Comparison of ENCODE assay signal across 8 cellular contexts in genomic region chr15:99213187-99213811, GRCh38. TPM values are rescaled to one million over a fixed set of nuclear protein-coding genes. Genes with fewer than 3 reads are reported as not detected.
DNase-seq lines count a peak whose midpoint lies in the region; ATAC-seq, FAIRE-seq and TF ChIP-seq lines count a peak whose summit lies in the region.

No MANE protein-coding gene starts in this region.

- TF ChIP-seq CTCF in BE2C (IDR thresholded peaks at IDR 0.05; ENCODE audit: low read depth, low read length): peak; percentile 94
- peak; percentile 93 for TF ChIP-seq CTCF in foreskin keratinocyte (conservative IDR thresholded peaks at IDR 0.05)
- TF ChIP-seq CTCF in testis (IDR thresholded peaks at IDR 0.05): peak; percentile 82 to 92 (median 85)

- no peak overlapping the region for H3K27ac Mint-ChIP-seq in activated T-helper 2 cell treated with anti-CD3 and anti-CD28 coated beads, Interferon-gamma antibody, Interleukin-2, Interleukin-4, amounts not matched to agents 10 μg/mL and 5 μg/mL and 100 μg/mL, durations not matched to agents 14 hours and 24 hours and 36 hours

- H3K4me1 Mint-ChIP-seq in activated T-helper 2 cell treated with anti-CD3 and anti-CD28 coated beads, Interferon-gamma antibody, Interleukin-2, Interleukin-4, amounts not matched to agents 10 μg/mL and 5 μg/mL and 100 μg/mL, durations not matched to agents 14 hours and 24 hours and 36 hours (ENCODE audit: low read depth): no peaks in the 10 kb centered on the region

- TF ChIP-seq POLR2A in testis (IDR thresholded peaks at IDR 0.05): no peak

- H3K36me3 ChIP-seq in BE2C (no peaks in the 10 kb centered on the region), testis (ENCODE audit: low read depth, missing control alignments) (no peaks in the 10 kb centered on the region)

- H3K27me3 ChIP-seq in BE2C (no peaks in the 10 kb centered on the region), foreskin keratinocyte (no peaks in the 10 kb centered on the region), testis (no peaks in the 10 kb centered on the region)

- FAIRE-seq in HTR-8/SVneo (lab: Jason Lieb, UNC): no peak

- no peaks in the 10 kb centered on the region for H3K9me3 ChIP-seq in BE2C
- H3K9me3 ChIP-seq in testis: no peaks in the 10 kb centered on the region

- H3K36me3 Mint-ChIP-seq in activated T-helper 2 cell treated with anti-CD3 and anti-CD28 coated beads, Interferon-gamma antibody, Interleukin-2, Interleukin-4, amounts not matched to agents 10 μg/mL and 5 μg/mL and 100 μg/mL, durations not matched to agents 14 hours and 24 hours and 36 hours (ENCODE audit: low read depth): no peaks in the 10 kb centered on the region

- no peak overlapping the region for H3K4me3 Mint-ChIP-seq in activated T-helper 2 cell treated with anti-CD3 and anti-CD28 coated beads, Interferon-gamma antibody, Interleukin-2, Interleukin-4, amounts not matched to agents 10 μg/mL and 5 μg/mL and 100 μg/mL, durations not matched to agents 14 hours and 24 hours and 36 hours (ENCODE audit: low read depth)

- ATAC-seq in foreskin keratinocyte: peak; percentile 83

- no peaks in the 10 kb centered on the region for H3K9me3 Mint-ChIP-seq in activated T-helper 2 cell treated with anti-CD3 and anti-CD28 coated beads, Interferon-gamma antibody, Interleukin-2, Interleukin-4, amounts not matched to agents 10 μg/mL and 5 μg/mL and 100 μg/mL, durations not matched to agents 14 hours and 24 hours and 36 hours

- H3K4me1 ChIP-seq in BE2C (peaks cover 6% of the 10 kb centered on the region), foreskin keratinocyte (no peaks in the 10 kb centered on the region), testis (peaks cover 10% of the 10 kb centered on the region)

- WGBS in testis, 2 donors: 21 to 22% methylated on average over 1 of the region's 1 CpG

- H3K27me3 Mint-ChIP-seq in activated T-helper 2 cell treated with anti-CD3 and anti-CD28 coated beads, Interferon-gamma antibody, Interleukin-2, Interleukin-4, amounts not matched to agents 10 μg/mL and 5 μg/mL and 100 μg/mL, durations not matched to agents 14 hours and 24 hours and 36 hours (ENCODE audit: low read depth): no peaks in the 10 kb centered on the region

- DNase-seq in BE2C: peak; percentile 83
- DNase-seq in GM19240 (ENCODE audit: insufficient read length, low spot score): peak; percentile 8
- DNase-seq in HTR-8/SVneo (ENCODE audit: insufficient read length, low spot score): peak; percentile 67
- peak; percentile 69 for DNase-seq in RKO (ENCODE audit: low spot score)
- peak; percentile 44 for DNase-seq in activated T-helper 2 cell treated with anti-CD3 and anti-CD28 coated beads, Interferon-gamma antibody, Interleukin-2, Interleukin-4, amounts not matched to agents 10 μg/mL and 5 μg/mL and 100 μg/mL, durations not matched to agents 14 hours and 24 hours and 36 hours (ENCODE audit: low spot score)
- DNase-seq in foreskin keratinocyte: peak in 1 of 2 donors; percentile 40
- peak; percentile 27 for DNase-seq in occipital lobe (lab: John Stamatoyannopoulos, UW)
- DNase-seq in testis: peak; percentile 94

- intact Hi-C loops in activated T-helper 2 cell treated with anti-CD3 and anti-CD28 coated beads, Interferon-gamma antibody, Interleukin-2, Interleukin-4, amounts not matched to agents 10 μg/mL and 5 μg/mL and 100 μg/mL, durations not matched to agents 14 hours and 24 hours and 36 hours (cut with micrococcal nuclease): loop anchor here (1.0 to 10.0 kb wide), 2 partner anchors 109 to 768 kb away; no protein-coding TSS in a partner anchor
- intact Hi-C loops in testis (cut with DNase I; ENCODE audit: low total_unique reads): no loop called here

- H3K27ac ChIP-seq in foreskin keratinocyte: no peak overlapping the region
- H3K27ac ChIP-seq in testis: no peak overlapping the region

- no peak overlapping the region for H3K4me3 ChIP-seq in BE2C (ENCODE audit: low read depth, low read length)
- H3K4me3 ChIP-seq in testis: no peak overlapping the region

RNA-seq across cellular contexts. Expression of gene TTC23, which starts 36.1 kb away (rescaled TPM):
- polyA plus RNA-seq in BE2C (2012; ENCODE audit: insufficient read depth, insufficient read length, low read depth): 14.5 TPM
- 3.3 and 3.9 TPM in 2 replicates for total RNA-seq in activated T-helper 2 cell treated with anti-CD3 and anti-CD28 coated beads, Interferon-gamma antibody, Interleukin-2, Interleukin-4, amounts not matched to agents 10 μg/mL and 5 μg/mL and 100 μg/mL, durations not matched to agents 14 hours and 24 hours and 36 hours
- total RNA-seq in foreskin keratinocyte (14.9 and 19.1 TPM in 2 replicates), occipital lobe (11.2 TPM), testis (10 to 100 TPM; 37.2 to 40.5 TPM)
- polyA plus RNA-seq in foreskin keratinocyte (7.1 and 8.4 TPM in 2 replicates), testis (ENCODE audit: insufficient read depth, low read depth, low replicate concordance) (26.6 TPM)

RNA-seq across cellular contexts. Expression of gene LRRC28, which starts 38.0 kb away (rescaled TPM):
- polyA plus RNA-seq in BE2C (2012; ENCODE audit: insufficient read depth, insufficient read length, low read depth): 13.2 TPM
- total RNA-seq in activated T-helper 2 cell treated with anti-CD3 and anti-CD28 coated beads, Interferon-gamma antibody, Interleukin-2, Interleukin-4, amounts not matched to agents 10 μg/mL and 5 μg/mL and 100 μg/mL, durations not matched to agents 14 hours and 24 hours and 36 hours: 14.6 and 15.6 TPM in 2 replicates
- total RNA-seq in foreskin keratinocyte (12.5 and 14.3 TPM in 2 replicates), occipital lobe (40.2 TPM), testis (10 to 100 TPM; 78.9 to 100.0 TPM)
- polyA plus RNA-seq in foreskin keratinocyte (10.1 and 13.4 TPM in 2 replicates), testis (ENCODE audit: insufficient read depth, low read depth, low replicate concordance) (97.1 TPM)
